8 cellular contexts compared by ENCODE assay signal in the genomic region with DNA sequence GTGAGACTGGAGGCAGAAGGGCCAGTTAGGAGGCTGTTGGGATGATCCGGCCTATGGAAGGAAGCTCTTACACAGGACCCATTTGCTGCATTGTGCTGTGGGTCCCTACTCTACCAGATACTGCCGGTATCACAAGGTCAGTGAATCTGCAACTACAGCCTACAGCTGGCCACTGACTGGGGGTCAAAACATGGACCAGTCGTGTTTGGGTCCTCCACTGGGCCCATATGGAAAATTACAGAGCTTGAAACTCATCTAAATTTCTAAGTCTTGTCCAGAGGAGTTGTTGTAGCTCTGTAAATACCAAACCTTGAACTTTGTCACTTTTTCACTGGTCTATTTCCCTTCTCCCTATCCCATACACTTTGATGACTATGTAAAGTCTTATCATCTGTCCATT.
"Had no signal": no experiment of that assay in that cellular context is flagged by ENCODE, and none has a peak within 500 bp of the region (broad histone marks: within the 10 kb centered on the region; RNA-seq: fewer than 3 reads in every experiment).

No MANE protein-coding gene starts in this region.

- ATAC-seq: GM12878 had no signal

- FAIRE-seq: G401.6, GM12878, GM12891, GM12892, GM18507, GM19239 had no signal

- DNase-seq: GDM1, GF-D8 had no signal

- H3K4me3 ChIP-seq: GM12878 had no signal
